ENCODE assay signal across 8 cellular contexts in genomic region chr1:145513017-145513416, GRCh38.
DNase-seq lines count a peak whose midpoint lies in the region; TF ChIP-seq lines count a peak whose summit lies in the region.
"Not testable (repeated sequence)": the region's sequence is repeated elsewhere in the genome, so short reads cannot be mapped to it uniquely, and the experiment has no call there.

No MANE protein-coding gene starts in this region.

- not testable (repeated sequence) for BruUV-seq in OCI-LY7 (replicated peaks; lab: Mats Ljungman, UMichigan)

- not testable (repeated sequence) for H3K9me2 ChIP-seq in OCI-LY7 (ENCODE audit: insufficient read depth, low read length)

- DNase-seq in COR-L47 (lab: John Stamatoyannopoulos, UW) (peak; percentile 29), NCI-H1105 treated with DMSO at 0.1 percent for 48 hours (lab: John Stamatoyannopoulos, UW) (peak; percentile 56), NCI-H526 (lab: John Stamatoyannopoulos, UW) (peak; percentile 20 to 66)
- not testable (repeated sequence) for DNase-seq in GM13976 (ENCODE audit: low spot score); OCI-LY7 (ENCODE audit: low spot score); neural progenitor cell (ENCODE audit: low spot score)
- DNase-seq in activated CD4-positive, alpha-beta T cell treated with anti-CD3 and anti-CD28 coated beads, Interleukin-2, amount 10 ng/mL, durations not matched to agents 24 days and 14 days: peak; percentile 70
- DNase-seq in activated naive CD4-positive, alpha-beta T cell treated with anti-CD3 and anti-CD28 coated beads for 36 hours: peak; percentile 24

- intact Hi-C loops in OCI-LY7 (cut with micrococcal nuclease; ENCODE audit: unreplicated experiment); activated CD4-positive, alpha-beta T cell treated with anti-CD3 and anti-CD28 coated beads, Interleukin-2, amount 10 ng/mL, durations not matched to agents 24 days and 14 days (cut with micrococcal nuclease); activated naive CD4-positive, alpha-beta T cell treated with anti-CD3 and anti-CD28 coated beads for 36 hours (cut with micrococcal nuclease): not testable (repeated sequence)

- H3K27me3 Mint-ChIP-seq in activated CD4-positive, alpha-beta T cell treated with anti-CD3 and anti-CD28 coated beads, Interleukin-2, amount 10 ng/mL, durations not matched to agents 24 days and 14 days; activated naive CD4-positive, alpha-beta T cell treated with anti-CD3 and anti-CD28 coated beads for 36 hours (ENCODE audit: low read depth); neural progenitor cell (ENCODE audit: insufficient read depth, low read depth): not testable (repeated sequence)

- H3K4me3 ChIP-seq in OCI-LY7 (ENCODE audit: low read depth, low read length, poor library complexity, severe bottlenecking); neural progenitor cell: not testable (repeated sequence)

- TF ChIP-seq CTCF in GM13976 (IDR thresholded peaks at IDR 0.05; ENCODE audit: borderline replicate concordance, control extremely low read depth, extremely low read depth, insufficient read depth, missing control alignments): peak; percentile 8
- 0 out of 2 replicates have a peak, but pooled peaks have one; percentile 23 for TF ChIP-seq CTCF in OCI-LY7 (conservative IDR thresholded peaks at IDR 0.05; ENCODE audit: low read length)
- peak; percentile 36 for TF ChIP-seq CTCF in neural progenitor cell (IDR thresholded peaks at IDR 0.05)

- H3K79me2 ChIP-seq in OCI-LY7 (ENCODE audit: insufficient read depth, low read depth, low read length); neural progenitor cell (ENCODE audit: low read depth): not testable (repeated sequence)

- H3K9me3 Mint-ChIP-seq in activated CD4-positive, alpha-beta T cell treated with anti-CD3 and anti-CD28 coated beads, Interleukin-2, amount 10 ng/mL, durations not matched to agents 24 days and 14 days; activated naive CD4-positive, alpha-beta T cell treated with anti-CD3 and anti-CD28 coated beads for 36 hours; neural progenitor cell: not testable (repeated sequence)

- POLR2A ChIA-PET in OCI-LY7 (lab: Charles Lee): not testable (repeated sequence)

- not testable (repeated sequence) for H3K27me3 ChIP-seq in neural progenitor cell

- H3K4me1 ChIP-seq in OCI-LY7 (ENCODE audit: insufficient read depth, low read length, poor library complexity, severe bottlenecking); neural progenitor cell: not testable (repeated sequence)

- not testable (repeated sequence) for H3K4me1 Mint-ChIP-seq in activated CD4-positive, alpha-beta T cell treated with anti-CD3 and anti-CD28 coated beads, Interleukin-2, amount 10 ng/mL, durations not matched to agents 24 days and 14 days; activated naive CD4-positive, alpha-beta T cell treated with anti-CD3 and anti-CD28 coated beads for 36 hours (ENCODE audit: low read depth); neural progenitor cell

- in situ Hi-C loops in GM13976 (cut with MboI; ENCODE audit: low sequenced_read_pairs, unreplicated experiment): not testable (repeated sequence)

- H3K9me3 ChIP-seq in OCI-LY7 (ENCODE audit: low read length); neural progenitor cell (ENCODE audit: low read depth): not testable (repeated sequence)

- not testable (repeated sequence) for H3K36me3 Mint-ChIP-seq in activated CD4-positive, alpha-beta T cell treated with anti-CD3 and anti-CD28 coated beads, Interleukin-2, amount 10 ng/mL, durations not matched to agents 24 days and 14 days (ENCODE audit: low read depth); activated naive CD4-positive, alpha-beta T cell treated with anti-CD3 and anti-CD28 coated beads for 36 hours (ENCODE audit: low read depth); neural progenitor cell

- not testable (repeated sequence) for H3K27ac ChIP-seq in OCI-LY7 (ENCODE audit: low read depth, low read length, poor library complexity, severe bottlenecking); neural progenitor cell

- not testable (repeated sequence) for H3K27ac Mint-ChIP-seq in activated CD4-positive, alpha-beta T cell treated with anti-CD3 and anti-CD28 coated beads, Interleukin-2, amount 10 ng/mL, durations not matched to agents 24 days and 14 days; activated naive CD4-positive, alpha-beta T cell treated with anti-CD3 and anti-CD28 coated beads for 36 hours; neural progenitor cell

- not testable (repeated sequence) for H2AFZ ChIP-seq in OCI-LY7 (ENCODE audit: low read length); neural progenitor cell (replicated peaks)

- CTCF ChIA-PET in OCI-LY7 (lab: Charles Lee; ENCODE audit: unreplicated experiment); activated naive CD4-positive, alpha-beta T cell treated with anti-CD3 and anti-CD28 coated beads for 36 hours (lab: Charles Lee): not testable (repeated sequence)

- H3K4me2 ChIP-seq in OCI-LY7 (ENCODE audit: low read length); neural progenitor cell: not testable (repeated sequence)

- H3K9ac ChIP-seq in neural progenitor cell: not testable (repeated sequence)

- H3F3A ChIP-seq in neural progenitor cell (ENCODE audit: low read depth): not testable (repeated sequence)

- not testable (repeated sequence) for H3K36me3 ChIP-seq in OCI-LY7 (ENCODE audit: insufficient read depth, low read length); neural progenitor cell

- H4K20me1 ChIP-seq in OCI-LY7 (ENCODE audit: insufficient read depth, low read length); neural progenitor cell (ENCODE audit: low read depth): not testable (repeated sequence)

- not testable (repeated sequence) for H3K4me3 Mint-ChIP-seq in activated CD4-positive, alpha-beta T cell treated with anti-CD3 and anti-CD28 coated beads, Interleukin-2, amount 10 ng/mL, durations not matched to agents 24 days and 14 days; activated naive CD4-positive, alpha-beta T cell treated with anti-CD3 and anti-CD28 coated beads for 36 hours; neural progenitor cell
